26 cellular contexts compared by ENCODE assay signal in the genomic region with DNA sequence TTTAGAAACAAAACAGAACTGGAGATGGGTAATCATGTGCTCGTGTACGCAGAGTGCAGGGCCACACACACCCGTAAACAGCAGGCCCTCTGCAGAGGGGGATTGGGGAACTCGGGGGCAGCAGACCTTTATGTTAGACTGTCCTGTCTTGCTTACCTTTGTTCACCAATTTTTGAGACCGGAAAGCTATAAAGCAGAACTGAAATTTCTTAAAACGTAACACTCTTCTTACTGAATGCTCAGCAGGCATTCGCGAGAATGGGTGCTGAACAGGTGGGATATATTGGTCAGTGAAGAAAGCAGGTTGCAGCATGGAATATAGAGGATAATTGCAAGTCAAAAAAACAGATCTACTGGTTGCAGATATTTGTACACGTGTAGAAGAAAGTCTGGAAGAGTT.
"Had no signal": no experiment of that assay in that cellular context is flagged by ENCODE, and none has a peak within 500 bp of the region (broad histone marks: within the 10 kb centered on the region; RNA-seq: fewer than 3 reads in every experiment).

No MANE protein-coding gene starts in this region.

- ATAC-seq: activated T-helper 17 cell treated with anti-CD3 and anti-CD28 coated beads, Interleukin-2, amount 50 U/mL, for 72 hours; effector memory CD8-positive, alpha-beta T cell; gastroesophageal sphincter; naive thymus-derived CD8-positive, alpha-beta T cell had no signal

- H3K27me3 ChIP-seq: brain microvascular endothelial cell, tibial nerve, uterus had no signal

- H3K4me1 ChIP-seq: gastroesophageal sphincter, uterus had no signal

- H3K9me3 ChIP-seq: uterus had no signal

- H3K4me1 Mint-ChIP-seq: naive thymus-derived CD8-positive, alpha-beta T cell had no signal

- H3K36me3 ChIP-seq: brain microvascular endothelial cell, gastroesophageal sphincter, tibial nerve, uterus had no signal

- H3K27ac ChIP-seq: brain microvascular endothelial cell, coronary artery, dorsolateral prefrontal cortex, uterus had no signal

- H3K4me3 Mint-ChIP-seq: activated CD4-positive, alpha-beta memory T cell treated with anti-CD3 and anti-CD28 coated beads for 36 hours; activated CD4-positive, alpha-beta T cell treated with anti-CD3 and anti-CD28 coated beads, Interleukin-2, amount 10 ng/mL, durations not matched to agents 24 days and 14 days; activated T-cell treated with anti-CD3 and anti-CD28 coated beads, Interleukin-2, amount 50 U/mL, for 24 hours; activated T-helper 17 cell treated with anti-CD3 and anti-CD28 coated beads, Interleukin-2, amount 50 U/mL, for 72 hours; effector memory CD8-positive, alpha-beta T cell; naive thymus-derived CD8-positive, alpha-beta T cell; neural crest cell had no signal

- H3K4me3 ChIP-seq: coronary artery, dorsolateral prefrontal cortex, gastroesophageal sphincter, tibial nerve, uterus had no signal

- DNase-seq: activated CD4-positive, alpha-beta memory T cell treated with anti-CD3 and anti-CD28 coated beads for 36 hours; activated CD4-positive, alpha-beta T cell treated with anti-CD3 and anti-CD28 coated beads, Interleukin-2, amount 10 ng/mL, durations not matched to agents 24 days and 14 days; activated CD4-positive, CD25-positive, alpha-beta regulatory T cell treated with anti-CD3 and anti-CD28 coated beads, Interleukin-2, amount 50 U/mL, for 72 hours; activated CD8-positive, alpha-beta memory T cell treated with anti-CD3 and anti-CD28 coated beads, Interleukin-2, amount 50 U/mL, for 48 hours; activated gamma-delta T cell treated with Interleukin-2 at 50 U/mL for 16 hours; activated naive CD4-positive, alpha-beta T cell treated with anti-CD3 and anti-CD28 coated beads, Interleukin-2, amount 50 U/mL, for 16 hours; activated T-cell treated with anti-CD3 and anti-CD28 coated beads, Interleukin-2, amount 50 U/mL, for 24 hours; amniotic stem cell; brain microvascular endothelial cell; dorsolateral prefrontal cortex; effector memory CD8-positive, alpha-beta T cell; erythroblast; hippocampal formation; left cardiac atrium; naive thymus-derived CD8-positive, alpha-beta T cell; occipital lobe; posterior cingulate gyrus; right cardiac atrium; stimulated activated naive CD4-positive, alpha-beta T cell treated with Interleukin-2 at 50 U/mL for 16 hours; T-helper 2 cell; uterus had no signal

- H3K36me3 Mint-ChIP-seq: activated CD4-positive, alpha-beta memory T cell treated with anti-CD3 and anti-CD28 coated beads for 36 hours had no signal

- H3K9me3 Mint-ChIP-seq: activated CD4-positive, alpha-beta T cell treated with anti-CD3 and anti-CD28 coated beads, Interleukin-2, amount 10 ng/mL, durations not matched to agents 24 days and 14 days; activated T-cell treated with anti-CD3 and anti-CD28 coated beads, Interleukin-2, amount 50 U/mL, for 24 hours; effector memory CD8-positive, alpha-beta T cell; neural crest cell had no signal
